10 cellular contexts compared by ENCODE assay signal in the genomic region with DNA sequence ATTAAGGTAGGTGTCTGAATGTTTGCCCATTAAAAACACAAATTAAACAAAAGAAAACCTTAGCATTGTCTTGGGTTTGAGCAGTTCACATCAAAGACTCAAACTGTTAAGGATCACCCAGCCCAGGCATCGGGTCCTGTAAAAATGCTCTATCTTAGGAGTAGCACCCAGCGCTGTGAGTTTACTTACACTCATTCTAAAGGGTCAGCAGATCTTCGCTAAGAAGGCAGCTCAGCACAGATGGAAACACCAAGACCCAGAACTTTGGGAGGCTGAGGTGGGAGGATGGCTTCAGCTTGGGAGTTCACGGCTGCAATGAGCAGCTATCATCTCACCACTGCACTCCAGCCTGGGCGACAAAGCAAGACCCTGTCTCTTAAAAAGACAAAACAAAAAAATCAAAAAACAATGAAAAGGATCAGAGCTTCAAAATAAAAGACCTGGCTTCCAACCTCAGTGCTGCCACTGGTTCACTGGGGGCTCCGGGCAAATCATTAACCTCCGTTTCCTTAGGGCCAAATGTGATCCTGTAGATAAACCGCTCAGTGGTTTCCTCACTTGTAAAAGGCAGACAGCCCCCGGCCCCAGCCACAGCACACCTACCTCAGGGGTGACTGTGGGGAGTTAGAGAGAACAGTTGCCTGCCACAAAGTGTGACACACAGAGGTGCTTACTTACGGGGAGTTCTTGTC. TPM values are rescaled to one million over a fixed set of nuclear protein-coding genes. Genes with fewer than 3 reads are reported as not detected.
DNase-seq lines count a peak whose midpoint lies in the region; ATAC-seq, FAIRE-seq and TF ChIP-seq lines count a peak whose summit lies in the region.
"Had no signal": no experiment of that assay in that cellular context is flagged by ENCODE, and none has a peak within 500 bp of the region (broad histone marks: within the 10 kb centered on the region; RNA-seq: fewer than 3 reads in every experiment).

No MANE protein-coding gene starts in this region.

- POLR2A ChIA-PET in CD4-positive, alpha-beta T cell (lab: Charles Lee): interaction anchor here (1.2 to 2.5 kb wide), 3 partner anchors 8 to 28 kb away, joined by 4 to 17 read pairs (median 6); a partner anchor contains a TSS

- ATAC-seq in CD4-positive, alpha-beta T cell (ENCODE audit: poor library complexity): peak; percentile 78
- peak; percentile 3 for ATAC-seq in mucosa of descending colon
- no peak for ATAC-seq in HG03135 (IDR thresholded peaks at IDR 0.05; ENCODE audit: unreplicated experiment)
- ATAC-seq in stimulated activated naive B cell treated with anti-CD40 and anti-IgM and Interleukin-4, amounts not matched to agents 10 μg/mL and 1 μg/mL and 100 μg/mL, for 72 hours (replicated peaks): no peak

- intact Hi-C loops in CD4-positive, alpha-beta T cell (cut with DNase I, micrococcal nuclease): no loop called here
- intact Hi-C loops in activated naive CD4-positive, alpha-beta T cell treated with anti-CD3 and anti-CD28 coated beads for 36 hours (cut with micrococcal nuclease): loop anchor here (1.0 kb wide), 1 partner anchor 11 kb away; a partner anchor contains a TSS
- intact Hi-C loops in mucosa of descending colon (cut with DNase I, micrococcal nuclease): no loop called here
- intact Hi-C loops in tibial artery (cut with DNase I; ENCODE audit: low total_unique reads): no loop called here

- H3K36me3 ChIP-seq in KOPT-K1 (ENCODE audit: insufficient read depth, low read length): peaks cover 96% of the 10 kb centered on the region
- peaks cover 27% of the 10 kb centered on the region for H3K36me3 ChIP-seq in mucosa of descending colon (ENCODE audit: low read depth)
- peaks cover 88 to 100% (median 97%) of the 10 kb centered on the region in 3 donors for H3K36me3 ChIP-seq in tibial artery

- no peak overlapping the region for H3K4me3 ChIP-seq in mucosa of descending colon
- H3K4me3 ChIP-seq in tibial artery: no peak overlapping the region

- H3K4me3 Mint-ChIP-seq in CD4-positive, alpha-beta T cell: peak overlapping the region; percentile 42
- peak overlapping the region; percentile 38 for H3K4me3 Mint-ChIP-seq in activated naive CD4-positive, alpha-beta T cell treated with anti-CD3 and anti-CD28 coated beads for 36 hours
- H3K4me3 Mint-ChIP-seq in stimulated activated naive B cell treated with anti-CD40 and anti-IgM and Interleukin-4, amounts not matched to agents 10 μg/mL and 1 μg/mL and 100 μg/mL, for 72 hours: no peak overlapping the region

- DNase-seq in CD4-positive, alpha-beta T cell: peak in 3 of 10 experiments; percentile 15 to 41 (median 21)
- peak; percentile 43 for DNase-seq in activated naive CD4-positive, alpha-beta T cell treated with anti-CD3 and anti-CD28 coated beads for 36 hours
- DNase-seq in mucosa of descending colon (no peak), D721Med (ENCODE audit: insufficient read length, low spot score) (no peak), tibial artery (no peak)
- DNase-seq in stimulated activated naive B cell treated with anti-CD40 and anti-IgM and Interleukin-4, amounts not matched to agents 10 μg/mL and 1 μg/mL and 100 μg/mL, for 72 hours: no peak
- DNase-seq: midbrain had no signal

- H3K9me3 Mint-ChIP-seq in CD4-positive, alpha-beta T cell: no peaks in the 10 kb centered on the region
- no peaks in the 10 kb centered on the region for H3K9me3 Mint-ChIP-seq in activated naive CD4-positive, alpha-beta T cell treated with anti-CD3 and anti-CD28 coated beads for 36 hours
- no peaks in the 10 kb centered on the region for H3K9me3 Mint-ChIP-seq in stimulated activated naive B cell treated with anti-CD40 and anti-IgM and Interleukin-4, amounts not matched to agents 10 μg/mL and 1 μg/mL and 100 μg/mL, for 72 hours

- peak overlapping the region; percentile 8 for H3K27ac ChIP-seq in CD4-positive, alpha-beta T cell (ENCODE audit: low read depth, low read length)
- peak overlapping the region; percentile 38 for H3K27ac ChIP-seq in KOPT-K1 (ENCODE audit: low read depth, low read length, poor library complexity, severe bottlenecking)
- H3K27ac ChIP-seq in tibial artery: no peak overlapping the region

- H3K4me1 ChIP-seq in mucosa of descending colon (ENCODE audit: low read depth): peaks cover 17% of the 10 kb centered on the region
- H3K4me1 ChIP-seq in tibial artery: no peaks in the 10 kb centered on the region

- H3K4me1 Mint-ChIP-seq in CD4-positive, alpha-beta T cell (ENCODE audit: low read depth): peaks cover 28% of the 10 kb centered on the region
- H3K4me1 Mint-ChIP-seq in activated naive CD4-positive, alpha-beta T cell treated with anti-CD3 and anti-CD28 coated beads for 36 hours (ENCODE audit: low read depth): peaks cover 22% of the 10 kb centered on the region
- peaks cover 1 to 5% of the 10 kb centered on the region in 2 donors for H3K4me1 Mint-ChIP-seq in stimulated activated naive B cell treated with anti-CD40 and anti-IgM and Interleukin-4, amounts not matched to agents 10 μg/mL and 1 μg/mL and 100 μg/mL, for 72 hours

- peak overlapping the region; percentile 87 for H3K27ac Mint-ChIP-seq in CD4-positive, alpha-beta T cell
- peak overlapping the region; percentile 87 for H3K27ac Mint-ChIP-seq in activated naive CD4-positive, alpha-beta T cell treated with anti-CD3 and anti-CD28 coated beads for 36 hours
- H3K27ac Mint-ChIP-seq in stimulated activated naive B cell treated with anti-CD40 and anti-IgM and Interleukin-4, amounts not matched to agents 10 μg/mL and 1 μg/mL and 100 μg/mL, for 72 hours: no peak overlapping the region

- no peaks in the 10 kb centered on the region for H3K27me3 ChIP-seq in CD4-positive, alpha-beta T cell (ENCODE audit: control insufficient read depth, insufficient read depth, low read length)
- no peaks in the 10 kb centered on the region for H3K27me3 ChIP-seq in tibial artery

- TF ChIP-seq CTCF in CD4-positive, alpha-beta T cell (IDR thresholded peaks at IDR 0.05): no peak
- TF ChIP-seq CTCF in mucosa of descending colon (IDR thresholded peaks at IDR 0.05): no peak
- no peak for TF ChIP-seq CTCF in D721Med (IDR thresholded peaks at IDR 0.05; ENCODE audit: insufficient read depth, missing control alignments)
- no peak for TF ChIP-seq CTCF in tibial artery (IDR thresholded peaks at IDR 0.05)

- no peaks in the 10 kb centered on the region for H3K27me3 Mint-ChIP-seq in CD4-positive, alpha-beta T cell
- H3K27me3 Mint-ChIP-seq in activated naive CD4-positive, alpha-beta T cell treated with anti-CD3 and anti-CD28 coated beads for 36 hours (ENCODE audit: low read depth): no peaks in the 10 kb centered on the region
- no peaks in the 10 kb centered on the region for H3K27me3 Mint-ChIP-seq in stimulated activated naive B cell treated with anti-CD40 and anti-IgM and Interleukin-4, amounts not matched to agents 10 μg/mL and 1 μg/mL and 100 μg/mL, for 72 hours

- H3K9me3 ChIP-seq in CD4-positive, alpha-beta T cell (ENCODE audit: control insufficient read depth, low read length): no peaks in the 10 kb centered on the region
- no peaks in the 10 kb centered on the region for H3K9me3 ChIP-seq in KOPT-K1 (ENCODE audit: insufficient read depth, low read length, poor library complexity, severe bottlenecking)
- no peaks in the 10 kb centered on the region for H3K9me3 ChIP-seq in mucosa of descending colon
- H3K9me3 ChIP-seq in tibial artery: no peaks in the 10 kb centered on the region

- CTCF ChIA-PET in CD4-positive, alpha-beta T cell (lab: Charles Lee): interaction anchor here (1.0 kb wide), 1 partner anchor 12 kb away, joined by 3 read pairs; no protein-coding TSS in a partner anchor
- CTCF ChIA-PET in activated naive CD4-positive, alpha-beta T cell treated with anti-CD3 and anti-CD28 coated beads for 36 hours (lab: Charles Lee): interaction anchor here (0.8 to 1.1 kb wide), 3 partner anchors 476 to 647 kb away, joined by 3 read pairs; no protein-coding TSS in a partner anchor

- FAIRE-seq in D721Med (lab: Jason Lieb, UNC): no peak

- peaks cover 92% of the 10 kb centered on the region for H3K36me3 Mint-ChIP-seq in CD4-positive, alpha-beta T cell (ENCODE audit: low read depth)
- H3K36me3 Mint-ChIP-seq in activated naive CD4-positive, alpha-beta T cell treated with anti-CD3 and anti-CD28 coated beads for 36 hours (ENCODE audit: low read depth): peaks cover 52% of the 10 kb centered on the region
- peaks cover 44 to 60% of the 10 kb centered on the region in 2 donors for H3K36me3 Mint-ChIP-seq in stimulated activated naive B cell treated with anti-CD40 and anti-IgM and Interleukin-4, amounts not matched to agents 10 μg/mL and 1 μg/mL and 100 μg/mL, for 72 hours

RNA-seq across cellular contexts. Expression of a gene that starts 11.1 kb away (rescaled TPM):
- 10 to 100 TPM; 83.0 to 86.2 TPM for total RNA-seq in CD4-positive, alpha-beta T cell
- 10 to 100 TPM; 31.4 to 32.1 TPM for total RNA-seq in activated naive CD4-positive, alpha-beta T cell treated with anti-CD3 and anti-CD28 coated beads for 36 hours
- 10 to 100 TPM; 55.7 to 66.0 (median 57.9) TPM for total RNA-seq in mucosa of descending colon

RNA-seq across cellular contexts. Expression of a gene that starts 39.1 kb away (rescaled TPM):
- total RNA-seq in CD4-positive, alpha-beta T cell: not detected
- not detected for total RNA-seq in activated naive CD4-positive, alpha-beta T cell treated with anti-CD3 and anti-CD28 coated beads for 36 hours
- total RNA-seq in mucosa of descending colon: 1 to 10 TPM in 2 of 3 donors, under 1 TPM in 1; 0.89 to 3.2 (median 1.8) TPM

RNA-seq across cellular contexts. Expression of a gene that starts 57.7 kb away (rescaled TPM):
- not detected for total RNA-seq in CD4-positive, alpha-beta T cell
- total RNA-seq in activated naive CD4-positive, alpha-beta T cell treated with anti-CD3 and anti-CD28 coated beads for 36 hours: not detected
- not detected for total RNA-seq in mucosa of descending colon
- total RNA-seq: RPMI7951 had no signal

Comparison
In these comparisons a context has a peak if more than half of its experiments do, and no peak if none do; other contexts are left out.
1. ATAC-seq: peak in CD4-positive, alpha-beta T cell (single experiment) and mucosa of descending colon (single experiment); none in HG03135 (single experiment) and stimulated activated naive B cell treated with anti-CD40 and anti-IgM and Interleukin-4, amounts not matched to agents 10 μg/mL and 1 μg/mL and 100 μg/mL, for 72 hours (0 of 2).
2. H3K27ac ChIP-seq: peak in CD4-positive, alpha-beta T cell (single experiment) and KOPT-K1 (single experiment); none in tibial artery (0 of 2).
3. H3K4me3 Mint-ChIP-seq: peak in CD4-positive, alpha-beta T cell (single experiment) and activated naive CD4-positive, alpha-beta T cell treated with anti-CD3 and anti-CD28 coated beads for 36 hours (single experiment); none in stimulated activated naive B cell treated with anti-CD40 and anti-IgM and Interleukin-4, amounts not matched to agents 10 μg/mL and 1 μg/mL and 100 μg/mL, for 72 hours (0 of 2).